ENCODE assay signal across 14 cellular contexts in genomic region chr1:154958681-154959447, GRCh38. TPM values are rescaled to one million over a fixed set of nuclear protein-coding genes. Genes with fewer than 3 reads are reported as not detected.
DNase-seq lines count a peak whose midpoint lies in the region; ATAC-seq lines count a peak whose summit lies in the region.
"Had no signal": no experiment of that assay in that cellular context is flagged by ENCODE, and none has a peak within 500 bp of the region (broad histone marks: within the 10 kb centered on the region; RNA-seq: fewer than 3 reads in every experiment).

No MANE protein-coding gene starts in this region.

- 97% methylated on average over 15 of the region's 16 CpGs for WGBS in mesenchymal stem cell

- H2BK5ac ChIP-seq in mesenchymal stem cell (ENCODE audit: low read depth, low read length, poor library complexity, severe bottlenecking), result no peak overlapping the region

- H2BK12ac ChIP-seq in mesenchymal stem cell (ENCODE audit: low read length in 2 of 2), result no peak overlapping the region

- no peak overlapping the region for H3K4ac ChIP-seq in mesenchymal stem cell (ENCODE audit: low read depth in 1 of 2, low read length in 2 of 2)

- no peak for DNase-seq in activated naive CD4-positive, alpha-beta T cell treated with anti-CD3 and anti-CD28 coated beads, Interleukin-2, amount 50 U/mL, for 16 hours
- DNase-seq in activated T-helper 1 cell treated with anti-CD3 and anti-CD28 coated beads, Interleukin-12 subunit alpha, Interleukin-12 subunit beta, Interleukin-2, Interleukin-4 antibody, amounts not matched to agents 30 ng/mL and 10 ng/mL and 1 ng/mL, durations not matched to agents 14 hours and 24 hours and 36 hours (ENCODE audit: low spot score), result no peak
- no peak for DNase-seq in mesenchymal stem cell
- no peak for DNase-seq in stimulated activated naive CD8-positive, alpha-beta T cell treated with anti-CD3 and anti-CD28 coated beads, Interleukin-15, amount 100 ng/mL, for 72 hours
- DNase-seq in stimulated activated CD8-positive, alpha-beta memory T cell treated with anti-CD3 and anti-CD28 coated beads, Interleukin-4, amount 100 ng/mL, for 48 hours, result no peak
- no peak for DNase-seq in central memory CD4-positive, alpha-beta T cell
- DNase-seq: AML-193; EL; NCI-H1105; NCI-H2171 treated with DMSO at 0.1 percent for 48 hours; SJCRH30; stimulated activated CD4-positive, alpha-beta T cell treated with anti-CD3 and anti-CD28 coated beads, Interleukin-2, amount 100 ng/mL, for 24 hours had no signal

- H3K27ac ChIP-seq in mesenchymal stem cell (ENCODE audit: low read length, poor library complexity, severe bottlenecking), result no peak overlapping the region
- H3K27ac ChIP-seq: SJCRH30 had no signal

- H3K23ac ChIP-seq in mesenchymal stem cell (ENCODE audit: low read length in 2 of 2), result no peak overlapping the region

- no peak overlapping the region for H3K4me3 Mint-ChIP-seq in activated naive CD4-positive, alpha-beta T cell treated with anti-CD3 and anti-CD28 coated beads, Interleukin-2, amount 50 U/mL, for 24 hours
- peak overlapping the region; percentile 45 for H3K4me3 Mint-ChIP-seq in activated T-helper 1 cell treated with anti-CD3 and anti-CD28 coated beads, Interleukin-12 subunit alpha, Interleukin-12 subunit beta, Interleukin-2, Interleukin-4 antibody, amounts not matched to agents 30 ng/mL and 10 ng/mL and 1 ng/mL, durations not matched to agents 14 hours and 24 hours and 36 hours
- peak overlapping the region; percentile 15 to 88 for H3K4me3 Mint-ChIP-seq in stimulated activated naive CD8-positive, alpha-beta T cell treated with anti-CD3 and anti-CD28 coated beads, Interleukin-15, amount 100 ng/mL, for 72 hours

- H3K9me3 ChIP-seq in mesenchymal stem cell (ENCODE audit: control insufficient read depth, low read length), result no peaks in the 10 kb centered on the region
- H3K9me3 ChIP-seq: SJCRH30 had no signal

- H3K79me1 ChIP-seq in mesenchymal stem cell (replicated peaks; ENCODE audit: low read length, poor library complexity, severe bottlenecking), result peaks cover 32% of the 10 kb centered on the region

- H3K27me3 Mint-ChIP-seq in activated naive CD4-positive, alpha-beta T cell treated with anti-CD3 and anti-CD28 coated beads, Interleukin-2, amount 50 U/mL, for 24 hours, result no peaks in the 10 kb centered on the region
- peaks cover 2% of the 10 kb centered on the region for H3K27me3 Mint-ChIP-seq in activated T-helper 1 cell treated with anti-CD3 and anti-CD28 coated beads, Interleukin-12 subunit alpha, Interleukin-12 subunit beta, Interleukin-2, Interleukin-4 antibody, amounts not matched to agents 30 ng/mL and 10 ng/mL and 1 ng/mL, durations not matched to agents 14 hours and 24 hours and 36 hours (ENCODE audit: insufficient read depth)
- H3K27me3 Mint-ChIP-seq in stimulated activated naive CD8-positive, alpha-beta T cell treated with anti-CD3 and anti-CD28 coated beads, Interleukin-15, amount 100 ng/mL, for 72 hours, result no peaks in the 10 kb centered on the region

- peaks cover 4% of the 10 kb centered on the region for H3K36me3 Mint-ChIP-seq in activated naive CD4-positive, alpha-beta T cell treated with anti-CD3 and anti-CD28 coated beads, Interleukin-2, amount 50 U/mL, for 24 hours
- peaks cover 33% of the 10 kb centered on the region for H3K36me3 Mint-ChIP-seq in activated T-helper 1 cell treated with anti-CD3 and anti-CD28 coated beads, Interleukin-12 subunit alpha, Interleukin-12 subunit beta, Interleukin-2, Interleukin-4 antibody, amounts not matched to agents 30 ng/mL and 10 ng/mL and 1 ng/mL, durations not matched to agents 14 hours and 24 hours and 36 hours (ENCODE audit: low read depth)

- peak overlapping the region; percentile 77 for H3K27ac Mint-ChIP-seq in activated naive CD4-positive, alpha-beta T cell treated with anti-CD3 and anti-CD28 coated beads, Interleukin-2, amount 50 U/mL, for 24 hours
- peak overlapping the region; percentile 18 for H3K27ac Mint-ChIP-seq in activated T-helper 1 cell treated with anti-CD3 and anti-CD28 coated beads, Interleukin-12 subunit alpha, Interleukin-12 subunit beta, Interleukin-2, Interleukin-4 antibody, amounts not matched to agents 30 ng/mL and 10 ng/mL and 1 ng/mL, durations not matched to agents 14 hours and 24 hours and 36 hours
- H3K27ac Mint-ChIP-seq in stimulated activated naive CD8-positive, alpha-beta T cell treated with anti-CD3 and anti-CD28 coated beads, Interleukin-15, amount 100 ng/mL, for 72 hours, result no peak overlapping the region

- H3K27me3 ChIP-seq in mesenchymal stem cell (ENCODE audit: control insufficient read depth in 1 of 2, insufficient read depth in 1 of 2, low read length in 2 of 2), result no peaks in the 10 kb centered on the region
- H3K27me3 ChIP-seq: SJCRH30 had no signal

- intact Hi-C loops in activated T-helper 1 cell treated with anti-CD3 and anti-CD28 coated beads, Interleukin-12 subunit alpha, Interleukin-12 subunit beta, Interleukin-2, Interleukin-4 antibody, amounts not matched to agents 30 ng/mL and 10 ng/mL and 1 ng/mL, durations not matched to agents 14 hours and 24 hours and 36 hours (cut with micrococcal nuclease), result loop anchor here (5.0 kb wide), 1 partner anchor 352 kb away; the partner anchor contains the start of gene ADAR

- H3K9me3 Mint-ChIP-seq in activated naive CD4-positive, alpha-beta T cell treated with anti-CD3 and anti-CD28 coated beads, Interleukin-2, amount 50 U/mL, for 24 hours, result no peaks in the 10 kb centered on the region
- no peaks in the 10 kb centered on the region for H3K9me3 Mint-ChIP-seq in activated T-helper 1 cell treated with anti-CD3 and anti-CD28 coated beads, Interleukin-12 subunit alpha, Interleukin-12 subunit beta, Interleukin-2, Interleukin-4 antibody, amounts not matched to agents 30 ng/mL and 10 ng/mL and 1 ng/mL, durations not matched to agents 14 hours and 24 hours and 36 hours
- H3K9me3 Mint-ChIP-seq in stimulated activated naive CD8-positive, alpha-beta T cell treated with anti-CD3 and anti-CD28 coated beads, Interleukin-15, amount 100 ng/mL, for 72 hours, result no peaks in the 10 kb centered on the region

- peak overlapping the region; percentile 8 for H3K9ac ChIP-seq in mesenchymal stem cell (ENCODE audit: low read length)

- H4K8ac ChIP-seq in mesenchymal stem cell (ENCODE audit: low read length), result no peak overlapping the region

- no peak overlapping the region for H3K14ac ChIP-seq in mesenchymal stem cell (ENCODE audit: low read length in 2 of 2)

- H2BK15ac ChIP-seq in mesenchymal stem cell (ENCODE audit: low read depth, poor library complexity, severe bottlenecking), result no peak overlapping the region

- no peak overlapping the region for H2BK120ac ChIP-seq in mesenchymal stem cell (ENCODE audit: low read depth, low read length)

- H3K4me3 ChIP-seq in mesenchymal stem cell (ENCODE audit: insufficient read depth in 1 of 2, low read depth in 1 of 2, low read length in 2 of 2), result no peak overlapping the region
- H3K4me3 ChIP-seq: SJCRH30 had no signal

- H2AK5ac ChIP-seq in mesenchymal stem cell (ENCODE audit: low read length, severe bottlenecking), result no peak overlapping the region

- peaks cover 25% of the 10 kb centered on the region for H3K4me1 ChIP-seq in mesenchymal stem cell (ENCODE audit: control insufficient read depth, insufficient read depth, low read depth, low read length)

- no peak for ATAC-seq in stimulated activated naive CD8-positive, alpha-beta T cell treated with anti-CD3 and anti-CD28 coated beads, Interleukin-15, amount 100 ng/mL, for 72 hours
- no peak for ATAC-seq in HG03139 (IDR thresholded peaks at IDR 0.05; ENCODE audit: unreplicated experiment)

- H3K36me3 ChIP-seq in mesenchymal stem cell (ENCODE audit: control insufficient read depth in 1 of 2, insufficient read depth in 2 of 2, low read depth in 1 of 2, low read length in 2 of 2), result peaks cover 31 to 34% of the 10 kb centered on the region in 2 experiments
- H3K36me3 ChIP-seq: SJCRH30 had no signal

- H3K4me1 Mint-ChIP-seq in activated naive CD4-positive, alpha-beta T cell treated with anti-CD3 and anti-CD28 coated beads, Interleukin-2, amount 50 U/mL, for 24 hours, result peaks cover 67% of the 10 kb centered on the region
- peaks cover 61% of the 10 kb centered on the region for H3K4me1 Mint-ChIP-seq in activated T-helper 1 cell treated with anti-CD3 and anti-CD28 coated beads, Interleukin-12 subunit alpha, Interleukin-12 subunit beta, Interleukin-2, Interleukin-4 antibody, amounts not matched to agents 30 ng/mL and 10 ng/mL and 1 ng/mL, durations not matched to agents 14 hours and 24 hours and 36 hours (ENCODE audit: low read depth)
- peaks cover 85% of the 10 kb centered on the region for H3K4me1 Mint-ChIP-seq in stimulated activated naive CD8-positive, alpha-beta T cell treated with anti-CD3 and anti-CD28 coated beads, Interleukin-15, amount 100 ng/mL, for 72 hours

- no peak overlapping the region for H3K18ac ChIP-seq in mesenchymal stem cell (ENCODE audit: low read depth in 1 of 2, low read length in 2 of 2)

- no peak overlapping the region for H2AFZ ChIP-seq in mesenchymal stem cell (ENCODE audit: low read depth, low read length)

- no peak overlapping the region for H3K4me2 ChIP-seq in mesenchymal stem cell (ENCODE audit: low read length, poor library complexity, severe bottlenecking)

- H4K91ac ChIP-seq in mesenchymal stem cell (ENCODE audit: low read length), result no peak overlapping the region

RNA-seq across cellular contexts. Expression of gene PYGO2, which starts 2.7 kb away (rescaled TPM):
- total RNA-seq in activated T-helper 1 cell treated with anti-CD3 and anti-CD28 coated beads, Interleukin-12 subunit alpha, Interleukin-12 subunit beta, Interleukin-2, Interleukin-4 antibody, amounts not matched to agents 30 ng/mL and 10 ng/mL and 1 ng/mL, durations not matched to agents 14 hours and 24 hours and 36 hours, result 34.7 and 35.0 TPM in 2 replicates
- 16.1 TPM for polyA plus RNA-seq in mesenchymal stem cell (2013, experiment 1 of 2)
- 15.3 TPM for polyA plus RNA-seq in mesenchymal stem cell (2013, experiment 2 of 2)

RNA-seq across cellular contexts. Expression of gene PBXIP1, which starts 3.0 kb away (rescaled TPM):
- 25.1 and 27.9 TPM in 2 replicates for total RNA-seq in activated T-helper 1 cell treated with anti-CD3 and anti-CD28 coated beads, Interleukin-12 subunit alpha, Interleukin-12 subunit beta, Interleukin-2, Interleukin-4 antibody, amounts not matched to agents 30 ng/mL and 10 ng/mL and 1 ng/mL, durations not matched to agents 14 hours and 24 hours and 36 hours
- polyA plus RNA-seq in mesenchymal stem cell (2013, experiment 1 of 2), result 69.2 TPM
- 66.7 TPM for polyA plus RNA-seq in mesenchymal stem cell (2013, experiment 2 of 2)

RNA-seq across cellular contexts. Expression of gene SHC1, which starts 11.7 kb away (rescaled TPM):
- 61.4 and 62.3 TPM in 2 replicates for total RNA-seq in activated T-helper 1 cell treated with anti-CD3 and anti-CD28 coated beads, Interleukin-12 subunit alpha, Interleukin-12 subunit beta, Interleukin-2, Interleukin-4 antibody, amounts not matched to agents 30 ng/mL and 10 ng/mL and 1 ng/mL, durations not matched to agents 14 hours and 24 hours and 36 hours
- 352 TPM for polyA plus RNA-seq in mesenchymal stem cell (2013, experiment 1 of 2)
- 344 TPM for polyA plus RNA-seq in mesenchymal stem cell (2013, experiment 2 of 2)

RNA-seq across cellular contexts. Expression of gene CKS1B, which starts 15.6 kb away (rescaled TPM):
- 151 and 158 TPM in 2 replicates for total RNA-seq in activated T-helper 1 cell treated with anti-CD3 and anti-CD28 coated beads, Interleukin-12 subunit alpha, Interleukin-12 subunit beta, Interleukin-2, Interleukin-4 antibody, amounts not matched to agents 30 ng/mL and 10 ng/mL and 1 ng/mL, durations not matched to agents 14 hours and 24 hours and 36 hours
- polyA plus RNA-seq in mesenchymal stem cell (2013, experiment 1 of 2), result 48.2 TPM
- 48.8 TPM for polyA plus RNA-seq in mesenchymal stem cell (2013, experiment 2 of 2)

RNA-seq across cellular contexts. Expression of gene PMVK, which starts 22.3 kb away (rescaled TPM):
- total RNA-seq in activated T-helper 1 cell treated with anti-CD3 and anti-CD28 coated beads, Interleukin-12 subunit alpha, Interleukin-12 subunit beta, Interleukin-2, Interleukin-4 antibody, amounts not matched to agents 30 ng/mL and 10 ng/mL and 1 ng/mL, durations not matched to agents 14 hours and 24 hours and 36 hours, result 42.5 and 43.3 TPM in 2 replicates
- 21.3 TPM for polyA plus RNA-seq in mesenchymal stem cell (2013, experiment 1 of 2)
- polyA plus RNA-seq in mesenchymal stem cell (2013, experiment 2 of 2), result 21.1 TPM

Comparison
In these comparisons a context has a peak if more than half of its experiments do, and no peak if none do; other contexts are left out.
1. H3K27ac Mint-ChIP-seq: peak in activated naive CD4-positive, alpha-beta T cell treated with anti-CD3 and anti-CD28 coated beads, Interleukin-2, amount 50 U/mL, for 24 hours (single experiment) and activated T-helper 1 cell treated with anti-CD3 and anti-CD28 coated beads, Interleukin-12 subunit alpha, Interleukin-12 subunit beta, Interleukin-2, Interleukin-4 antibody, amounts not matched to agents 30 ng/mL and 10 ng/mL and 1 ng/mL, durations not matched to agents 14 hours and 24 hours and 36 hours (single experiment); none in stimulated activated naive CD8-positive, alpha-beta T cell treated with anti-CD3 and anti-CD28 coated beads, Interleukin-15, amount 100 ng/mL, for 72 hours (0 of 2).